In genomic region chr9:4662989-4663792, GRCh38 we compare ENCODE assay signal across 8 cellular contexts. TPM values are rescaled to one million over a fixed set of nuclear protein-coding genes. Genes with fewer than 3 reads are reported as not detected.
DNase-seq lines count a peak whose midpoint lies in the region; ATAC-seq and TF ChIP-seq lines count a peak whose summit lies in the region.

No MANE protein-coding gene starts in this region.

- H3K36me3 Mint-ChIP-seq in natural killer cell = no peaks in the 10 kb centered on the region

- H3K4me3 Mint-ChIP-seq in natural killer cell = peak overlapping the region; percentile 98

- H3K4me3 ChIP-seq in dorsolateral prefrontal cortex = peak overlapping the region; percentile 62 to 96 (median 83)

- ATAC-seq in natural killer cell = peak in 1 of 3 donors; percentile 10
- ATAC-seq in GM18868 (IDR thresholded peaks at IDR 0.05; ENCODE audit: unreplicated experiment) = no peak

- TF ChIP-seq CTCF in dorsolateral prefrontal cortex (IDR thresholded peaks at IDR 0.05 in 54 of 56, conservative IDR thresholded peaks at IDR 0.05 in 2 of 56; ENCODE audit: low read depth in 1 of 56, partially characterized antibody in 56 of 56) (no peak), natural killer cell (IDR thresholded peaks at IDR 0.05) (no peak)

- DNase-seq in NCI-H524 (lab: John Stamatoyannopoulos, UW) (peak; percentile 17 to 24), NCI-H524 treated with DMSO at 0.1 percent for 48 hours (lab: John Stamatoyannopoulos, UW) (no peak), NCI-H69 (lab: John Stamatoyannopoulos, UW) (peak; percentile 66), dorsolateral prefrontal cortex (no peak), natural killer cell (no peak), SHP77 (lab: John Stamatoyannopoulos, UW) (no peak), epidermal melanocyte (ENCODE audit: insufficient read length, low spot score) (no peak)

- peak overlapping the region; percentile 88 to 91 for H3K27ac Mint-ChIP-seq in natural killer cell

- intact Hi-C loops in dorsolateral prefrontal cortex (cut with DNase I) (loop anchor here (2.0 to 5.0 kb wide), 4 partner anchors 16 to 324 kb away; partner anchors contain the start of genes AK3 (in 2 of the 2), CDC37L1 (in 2 of the 2) and JAK2 (in 1 of the 2)), natural killer cell (cut with micrococcal nuclease) (loop anchor here (1.0 to 10.0 kb wide), 2 partner anchors 16 to 322 kb away; partner anchors contain the start of genes CDC37L1 and JAK2)

- peak overlapping the region in 49 of 59 donors; percentile 2 to 90 (median 80) for H3K27ac ChIP-seq in dorsolateral prefrontal cortex

- no peaks in the 10 kb centered on the region for H3K27me3 ChIP-seq in dorsolateral prefrontal cortex

- no peaks in the 10 kb centered on the region for H3K9me3 Mint-ChIP-seq in natural killer cell

- H3K4me1 Mint-ChIP-seq in natural killer cell = peaks cover 54 to 60% of the 10 kb centered on the region in 2 donors

- peaks cover 0 to 7% of the 10 kb centered on the region in 2 donors for H3K27me3 Mint-ChIP-seq in natural killer cell (ENCODE audit: low read depth in 2 of 2)

RNA-seq across cellular contexts. Expression of gene PLPP6, which starts 1.1 kb away (rescaled TPM):
- total RNA-seq in dorsolateral prefrontal cortex (10 to 100 TPM in 7 of 120 experiments, 1 to 10 TPM in 113; 3.1 to 11.2 (median 6.9) TPM), natural killer cell (1 to 10 TPM; 3.7 to 5.6 (median 3.8) TPM)

RNA-seq across cellular contexts. Expression of gene SPATA6L, which starts 3.1 kb away (rescaled TPM):
- total RNA-seq in dorsolateral prefrontal cortex (10 to 100 TPM in 112 of 120 experiments, 1 to 10 TPM in 8; 5.7 to 35.5 (median 14.7) TPM), natural killer cell (1 to 10 TPM; 2.0 to 4.7 (median 4.3) TPM)

RNA-seq across cellular contexts. Expression of gene CDC37L1, which starts 16.2 kb away (rescaled TPM):
- total RNA-seq in dorsolateral prefrontal cortex (10 to 100 TPM; 14.4 to 43.2 (median 28.4) TPM), natural killer cell (10 to 100 TPM; 11.6 to 20.1 (median 13.0) TPM)

Comparison
In these comparisons a context has a peak if more than half of its experiments do, and no peak if none do; other contexts are left out.
1. DNase-seq: peak in NCI-H524 (2 of 2) and NCI-H69 (single experiment); none in NCI-H524 treated with DMSO at 0.1 percent for 48 hours (single experiment), dorsolateral prefrontal cortex (0 of 10), natural killer cell (single experiment), SHP77 (0 of 2) and epidermal melanocyte (single experiment).